7 cellular contexts compared by ENCODE assay signal in genomic region chr7:28686418-28686800, GRCh38.
DNase-seq lines count a peak whose midpoint lies in the region; ATAC-seq and TF ChIP-seq lines count a peak whose summit lies in the region.

No MANE protein-coding gene starts in this region.

- H3K4me1 ChIP-seq in HUES48 (ENCODE audit: control insufficient read depth, insufficient read depth, low read length) (peaks cover 28% of the 10 kb centered on the region), iPS-20b (ENCODE audit: insufficient read depth, low read length) (peaks cover 10% of the 10 kb centered on the region)

- in situ Hi-C loops in astrocyte of the spinal cord (cut with HindIII; ENCODE audit: low sequenced_read_pairs), result no loop called here

- peak overlapping the region; percentile 91 for H3K27ac ChIP-seq in HUES48 (ENCODE audit: low read depth, low read length)
- H3K27ac ChIP-seq in iPS-20b (ENCODE audit: low read length), result peak overlapping the region; percentile 58

- H3K4me3 ChIP-seq in HUES48 (ENCODE audit: low read depth, low read length) (peak overlapping the region; percentile 66), astrocyte of the spinal cord (ENCODE audit: low read depth, low read length) (peak overlapping the region; percentile 68), iPS-20b (ENCODE audit: low read length) (peak overlapping the region; percentile 70)

- H3K9ac ChIP-seq in HUES48 (ENCODE audit: low read depth, low read length) (peak overlapping the region; percentile 87), iPS-20b (ENCODE audit: low read depth, low read length) (peak overlapping the region; percentile 89)

- H3K27me3 ChIP-seq in HUES48 (ENCODE audit: control insufficient read depth, insufficient read depth, low read length) (no peaks in the 10 kb centered on the region; the same call in 1 of the 2 replicates), iPS-20b (ENCODE audit: insufficient read depth, low read length) (no peaks in the 10 kb centered on the region)

- DNase-seq in astrocyte of the spinal cord (ENCODE audit: low read depth, low spot score) (peak; percentile 84), stromal cell of bone marrow (ENCODE audit: low read depth) (peak; percentile 53), RPMI8226 (no peak)

- no peak for ATAC-seq in GM19452 (IDR thresholded peaks at IDR 0.05; ENCODE audit: unreplicated experiment)
- no peak for ATAC-seq in HG03457 (IDR thresholded peaks at IDR 0.05; ENCODE audit: unreplicated experiment)

- H3K9me3 ChIP-seq in HUES48 (ENCODE audit: control insufficient read depth, insufficient read depth, low read length), result no peaks in the 10 kb centered on the region
- H3K9me3 ChIP-seq in iPS-20b (ENCODE audit: insufficient read depth, low read depth, low read length), result no peaks in the 10 kb centered on the region

- no peak for TF ChIP-seq CTCF in astrocyte of the spinal cord (IDR thresholded peaks at IDR 0.05; ENCODE audit: low read depth, low read length)

- no peaks in the 10 kb centered on the region for H3K36me3 ChIP-seq in HUES48 (ENCODE audit: control insufficient read depth, insufficient read depth, low read length)
- no peaks in the 10 kb centered on the region for H3K36me3 ChIP-seq in iPS-20b (ENCODE audit: insufficient read depth, low read depth, low read length)
